20 cellular contexts compared by ENCODE assay signal in genomic region chr13:59475911-59476310, GRCh38.
"Had no signal": no experiment of that assay in that cellular context is flagged by ENCODE, and none has a peak within 500 bp of the region (broad histone marks: within the 10 kb centered on the region; RNA-seq: fewer than 3 reads in every experiment).

No MANE protein-coding gene starts in this region.

- H3K27ac ChIP-seq: foreskin keratinocyte, left lung, lower lobe of right lung, neutrophil, psoas muscle, stomach, thoracic aorta, transverse colon had no signal

- ATAC-seq: effector memory CD8-positive, alpha-beta T cell; foreskin keratinocyte; left lung; lower lobe of right lung; psoas muscle; sciatic nerve had no signal

- H3K9me3 ChIP-seq: left lung, lower lobe of right lung, neutrophil, psoas muscle, stomach, thoracic aorta, transverse colon had no signal

- H3K27ac Mint-ChIP-seq: effector memory CD8-positive, alpha-beta T cell; immature natural killer cell; memory B cell; naive B cell had no signal

- H3K4me1 Mint-ChIP-seq: naive B cell had no signal

- H3K27me3 ChIP-seq: foreskin keratinocyte, left lung, neutrophil, stomach, transverse colon had no signal

- H3K27me3 Mint-ChIP-seq: effector memory CD8-positive, alpha-beta T cell; memory B cell had no signal

- H3K4me3 Mint-ChIP-seq: effector memory CD8-positive, alpha-beta T cell; immature natural killer cell; memory B cell; naive B cell; nephron had no signal

- H3K36me3 ChIP-seq: left lung, lower lobe of right lung, neutrophil, stomach, thoracic aorta, transverse colon had no signal

- H3K9me3 Mint-ChIP-seq: effector memory CD8-positive, alpha-beta T cell; nephron had no signal

- H3K4me1 ChIP-seq: foreskin keratinocyte, left lung, lower lobe of right lung, psoas muscle, stomach, transverse colon had no signal

- DNase-seq: effector memory CD8-positive, alpha-beta T cell; immature natural killer cell; left lung; lower lobe of right lung; midbrain; naive B cell; psoas muscle; retina; stimulated activated CD4-positive, alpha-beta T cell treated with anti-CD3 and anti-CD28 coated beads, Interleukin-2, amount 100 ng/mL, for 24 hours; stimulated activated naive CD4-positive, alpha-beta T cell; stomach; substantia nigra; transverse colon had no signal

- FAIRE-seq: keratinocyte had no signal

- H3K4me3 ChIP-seq: left lung, lower lobe of right lung, psoas muscle, stomach, thoracic aorta, transverse colon had no signal

- H3K36me3 Mint-ChIP-seq: immature natural killer cell, memory B cell, naive B cell had no signal
